15 cellular contexts compared by ENCODE assay signal in the genomic region with DNA sequence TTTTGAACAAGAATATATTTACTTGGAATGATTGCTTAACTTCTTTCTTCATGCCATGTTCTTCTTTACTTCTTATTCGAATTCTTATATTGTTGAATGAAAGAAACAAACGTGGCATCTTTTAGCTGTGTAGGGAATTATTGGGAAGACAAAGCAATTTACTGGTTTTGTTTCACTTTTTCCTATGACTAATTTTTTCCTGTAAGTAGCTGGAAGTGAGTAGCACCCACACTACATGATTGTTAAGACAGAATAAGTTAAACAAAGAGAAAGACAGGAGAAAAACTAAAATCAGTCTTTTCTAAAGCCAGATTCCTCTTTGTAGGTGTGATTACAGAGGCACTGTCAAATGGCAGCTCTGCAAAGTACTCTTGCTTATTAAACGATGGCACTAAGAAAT.
"Had no signal": no experiment of that assay in that cellular context is flagged by ENCODE, and none has a peak within 500 bp of the region (broad histone marks: within the 10 kb centered on the region; RNA-seq: fewer than 3 reads in every experiment).

No MANE protein-coding gene starts in this region.

- H3K9me3 ChIP-seq: ascending aorta, esophagus squamous epithelium, right atrium auricular region, suprapubic skin had no signal

- H3K36me3 ChIP-seq: ascending aorta, esophagus squamous epithelium, right atrium auricular region, suprapubic skin had no signal

- H3K4me1 ChIP-seq: ascending aorta, esophagus squamous epithelium, right atrium auricular region, suprapubic skin had no signal

- H3K27ac ChIP-seq: ascending aorta, esophagus squamous epithelium, right atrium auricular region, suprapubic skin had no signal

- H3K4me3 Mint-ChIP-seq: activated naive CD8-positive, alpha-beta T cell treated with anti-CD3 and anti-CD28 coated beads, Interleukin-2, amount 50 U/mL, for 24 hours; natural killer cell; T-helper 2 cell treated with Interferon-gamma antibody and Interleukin-4, amounts not matched to agents 5 μg/mL and 100 μg/mL, for 36 hours; type B pancreatic cell had no signal

- H3K4me3 ChIP-seq: ascending aorta, esophagus squamous epithelium, right atrium auricular region, suprapubic skin had no signal

- H3K27me3 ChIP-seq: ascending aorta, esophagus squamous epithelium, right atrium auricular region, suprapubic skin had no signal

- H3K36me3 Mint-ChIP-seq: natural killer cell, type B pancreatic cell had no signal

- FAIRE-seq: small intestine had no signal

- DNase-seq: activated CD4-positive, alpha-beta T cell treated with anti-CD3 and anti-CD28 coated beads, Interleukin-2, amount 50 U/mL, for 1 hour; activated naive CD4-positive, alpha-beta T cell treated with Interleukin-2 at 50 U/mL for 16 hours; activated naive CD8-positive, alpha-beta T cell treated with anti-CD3 and anti-CD28 coated beads, Interleukin-2, amount 50 U/mL, for 24 hours; activated T-cell treated with anti-CD3 and anti-CD28 coated beads for 4 hours; esophagus squamous epithelium; foreskin melanocyte; mesendoderm; natural killer cell; small intestine; stimulated activated naive CD8-positive, alpha-beta T cell treated with anti-CD3 and anti-CD28 coated beads, Interleukin-15, Interleukin-2, amounts not matched to agents 100 U/mL and 50 U/mL, for 24 hours had no signal

- H3K27me3 Mint-ChIP-seq: activated naive CD8-positive, alpha-beta T cell treated with anti-CD3 and anti-CD28 coated beads, Interleukin-2, amount 50 U/mL, for 24 hours; type B pancreatic cell had no signal

- H3K9me3 Mint-ChIP-seq: type B pancreatic cell had no signal

- H3K27ac Mint-ChIP-seq: activated naive CD8-positive, alpha-beta T cell treated with anti-CD3 and anti-CD28 coated beads, Interleukin-2, amount 50 U/mL, for 24 hours; natural killer cell; T-helper 2 cell treated with Interferon-gamma antibody and Interleukin-4, amounts not matched to agents 5 μg/mL and 100 μg/mL, for 36 hours; type B pancreatic cell had no signal

- H3K4me1 Mint-ChIP-seq: activated naive CD8-positive, alpha-beta T cell treated with anti-CD3 and anti-CD28 coated beads, Interleukin-2, amount 50 U/mL, for 24 hours; natural killer cell had no signal
